In the genomic region with DNA sequence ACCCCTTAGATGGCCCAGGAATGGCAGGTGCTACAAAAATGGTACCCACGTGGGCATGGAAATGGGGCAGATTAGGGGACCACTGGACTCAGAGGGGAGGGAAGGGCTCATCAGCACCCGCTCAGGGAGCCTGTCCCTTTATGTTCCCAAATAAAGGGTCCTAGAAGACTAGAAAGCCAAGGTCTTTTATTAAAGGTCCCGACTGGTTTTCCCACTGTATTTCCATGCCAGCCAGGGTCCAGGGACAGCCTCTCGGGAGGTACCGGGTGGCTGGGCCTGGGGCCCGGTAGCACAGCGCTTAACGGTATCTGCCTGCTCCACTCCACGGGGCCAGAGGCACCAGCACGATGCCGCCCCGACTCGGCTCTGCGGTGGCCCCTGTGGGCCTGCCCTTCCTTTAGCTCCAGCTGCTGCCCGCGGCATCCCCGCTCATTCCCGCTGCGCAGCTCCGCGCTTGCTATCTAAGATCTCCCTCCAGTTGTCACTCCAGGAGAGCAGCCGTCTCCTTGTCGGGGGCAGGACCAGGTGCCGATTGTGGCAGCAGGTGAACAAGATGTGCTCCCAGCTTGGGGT, we compare ENCODE assay signal across 2 cellular contexts.
TF ChIP-seq lines count a peak whose summit lies in the region.

No MANE protein-coding gene starts in this region.

TF ChIP-seq in HEK293, 187 proteins besides CTCF, POLR2A, EP300 and RAD21:
- TF ChIP-seq MEIS1 (CRISPR knock-in tag; IDR thresholded peaks at IDR 0.05; ENCODE audit: borderline replicate concordance) = no peak
- no peak for TF ChIP-seq ZNF747 (tag by site-specific recombination; IDR thresholded peaks at IDR 0.05)
- peak; percentile 93 for TF ChIP-seq ZNF2 (tag by site-specific recombination; IDR thresholded peaks at IDR 0.05)
- TF ChIP-seq, protein P1, sequence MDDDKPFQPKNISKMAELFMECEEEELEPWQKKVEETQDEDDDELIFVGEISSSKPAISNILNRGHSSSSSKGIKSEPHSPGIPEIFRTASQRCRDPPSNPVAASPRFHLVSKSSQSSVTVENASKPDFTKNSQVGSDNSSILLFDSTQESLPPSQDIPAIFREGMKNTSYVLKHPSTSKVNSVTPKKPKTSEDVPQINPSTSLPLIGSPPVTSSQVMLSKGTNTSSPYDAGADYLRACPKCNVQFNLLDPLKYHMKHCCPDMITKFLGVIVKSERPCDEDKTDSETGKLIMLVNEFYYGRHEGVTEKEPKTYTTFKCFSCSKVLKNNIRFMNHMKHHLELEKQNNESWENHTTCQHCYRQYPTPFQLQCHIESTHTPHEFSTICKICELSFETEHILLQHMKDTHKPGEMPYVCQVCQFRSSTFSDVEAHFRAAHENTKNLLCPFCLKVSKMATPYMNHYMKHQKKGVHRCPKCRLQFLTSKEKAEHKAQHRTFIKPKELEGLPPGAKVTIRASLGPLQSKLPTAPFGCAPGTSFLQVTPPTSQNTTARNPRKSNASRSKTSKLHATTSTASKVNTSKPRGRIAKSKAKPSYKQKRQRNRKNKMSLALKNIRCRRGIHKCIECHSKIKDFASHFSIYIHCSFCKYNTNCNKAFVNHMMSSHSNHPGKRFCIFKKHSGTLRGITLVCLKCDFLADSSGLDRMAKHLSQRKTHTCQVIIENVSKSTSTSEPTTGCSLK (tag by site-specific recombination; IDR thresholded peaks at IDR 0.05) = no peak

TF ChIP-seq in K562, 482 proteins besides CTCF, POLR2A, EP300 and RAD21 (continues in another document):
- TF ChIP-seq FOXJ3 (CRISPR knock-in tag; IDR thresholded peaks at IDR 0.05) (no peak), RBM15 (IDR thresholded peaks at IDR 0.05; ENCODE audit: insufficient read depth, low read length) (no peak), CCNT2 (IDR thresholded peaks at IDR 0.05; ENCODE audit: borderline replicate concordance, extremely low read depth, insufficient read length, low read depth, low read length) (no peak), ZNF830 (CRISPR knock-in tag; IDR thresholded peaks at IDR 0.05) (no peak), NFE2L1 (tag; IDR thresholded peaks at IDR 0.05; ENCODE audit: borderline replicate concordance, low read depth) (no peak), LARP7 (IDR thresholded peaks at IDR 0.05) (no peak), ZNF717 (CRISPR knock-in tag; IDR thresholded peaks at IDR 0.05) (no peak), SMAD1 (IDR thresholded peaks at IDR 0.05; ENCODE audit: low read depth, low read length, partially characterized antibody) (no peak), ZNF274 (IDR thresholded peaks at IDR 0.05; ENCODE audit: borderline replicate concordance, low read depth, low read length) (no peak), NBN (IDR thresholded peaks at IDR 0.05; ENCODE audit: low read depth) (no peak), COPS2 (conservative IDR thresholded peaks at IDR 0.05) (no peak), GTF2A2 (tag; IDR thresholded peaks at IDR 0.05) (no peak), XRCC5 (IDR thresholded peaks at IDR 0.05; ENCODE audit: low read depth, low read length) (0 out of 2 replicates have a peak, but pooled peaks have one; percentile 11), RBFOX2 (IDR thresholded peaks at IDR 0.05; ENCODE audit: low read depth, low read length) (peak; percentile 61), SRSF7 (optimal IDR thresholded peaks at IDR 0.05; ENCODE audit: low read depth, low read length) (no peak), ZBTB1 (CRISPR knock-in tag; IDR thresholded peaks at IDR 0.05; ENCODE audit: borderline replicate concordance, low read depth) (no peak), CBX1 (IDR thresholded peaks at IDR 0.05; ENCODE audit: low read depth) (no peak), SUPT5H (IDR thresholded peaks at IDR 0.05) (0 out of 2 replicates have a peak, but pooled peaks have one; percentile 5), ZNF134 (CRISPR knock-in tag; conservative IDR thresholded peaks at IDR 0.05) (no peak), ZNF76 (CRISPR knock-in tag; IDR thresholded peaks at IDR 0.05; ENCODE audit: borderline replicate concordance) (no peak), MTF1 (CRISPR knock-in tag; IDR thresholded peaks at IDR 0.05; ENCODE audit: borderline replicate concordance) (no peak), EHMT2 (IDR thresholded peaks at IDR 0.05) (no peak), ZNF764 (CRISPR knock-in tag; IDR thresholded peaks at IDR 0.05; ENCODE audit: low read depth) (no peak), MEIS2 (IDR thresholded peaks at IDR 0.05; ENCODE audit: partially characterized antibody) (no peak), SIRT6 (IDR thresholded peaks at IDR 0.05; ENCODE audit: low read depth, low read length) (no peak), HNRNPH1 (optimal IDR thresholded peaks at IDR 0.05; ENCODE audit: low read depth, low read length) (no peak), POLR2G (IDR thresholded peaks at IDR 0.05; ENCODE audit: low read depth, low read length) (peak; percentile 70; the same call in 1 of the 2 replicates), ARID2 (IDR thresholded peaks at IDR 0.05) (no peak), HCFC1 (IDR thresholded peaks at IDR 0.05; ENCODE audit: low read depth, low read length) (no peak), HEY1 (CRISPR knock-in tag; IDR thresholded peaks at IDR 0.05; ENCODE audit: borderline replicate concordance) (no peak), NRF1 (conservative IDR thresholded peaks at IDR 0.05 in 1 of 2, IDR thresholded peaks at IDR 0.05 in 1 of 2) (peak; percentile 41 to 59), MAFG (tag; conservative IDR thresholded peaks at IDR 0.05) (no peak), FOXK2 (conservative IDR thresholded peaks at IDR 0.05 in 1 of 2, IDR thresholded peaks at IDR 0.05 in 1 of 2; ENCODE audit: low read depth in 2 of 2) (no peak), RFX1 (IDR thresholded peaks at IDR 0.05) (no peak), HNRNPUL1 (IDR thresholded peaks at IDR 0.05; ENCODE audit: low read length) (no peak)
- TF ChIP-seq, protein P2, sequence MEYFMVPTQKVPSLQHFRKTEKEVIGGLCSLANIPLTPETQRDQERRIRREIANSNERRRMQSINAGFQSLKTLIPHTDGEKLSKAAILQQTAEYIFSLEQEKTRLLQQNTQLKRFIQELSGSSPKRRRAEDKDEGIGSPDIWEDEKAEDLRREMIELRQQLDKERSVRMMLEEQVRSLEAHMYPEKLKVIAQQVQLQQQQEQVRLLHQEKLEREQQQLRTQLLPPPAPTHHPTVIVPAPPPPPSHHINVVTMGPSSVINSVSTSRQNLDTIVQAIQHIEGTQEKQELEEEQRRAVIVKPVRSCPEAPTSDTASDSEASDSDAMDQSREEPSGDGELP (CRISPR knock-in tag; IDR thresholded peaks at IDR 0.05; ENCODE audit: borderline replicate concordance) = peak; percentile 45; the same call in 1 of the 2 replicates
- TF ChIP-seq, protein P3, sequence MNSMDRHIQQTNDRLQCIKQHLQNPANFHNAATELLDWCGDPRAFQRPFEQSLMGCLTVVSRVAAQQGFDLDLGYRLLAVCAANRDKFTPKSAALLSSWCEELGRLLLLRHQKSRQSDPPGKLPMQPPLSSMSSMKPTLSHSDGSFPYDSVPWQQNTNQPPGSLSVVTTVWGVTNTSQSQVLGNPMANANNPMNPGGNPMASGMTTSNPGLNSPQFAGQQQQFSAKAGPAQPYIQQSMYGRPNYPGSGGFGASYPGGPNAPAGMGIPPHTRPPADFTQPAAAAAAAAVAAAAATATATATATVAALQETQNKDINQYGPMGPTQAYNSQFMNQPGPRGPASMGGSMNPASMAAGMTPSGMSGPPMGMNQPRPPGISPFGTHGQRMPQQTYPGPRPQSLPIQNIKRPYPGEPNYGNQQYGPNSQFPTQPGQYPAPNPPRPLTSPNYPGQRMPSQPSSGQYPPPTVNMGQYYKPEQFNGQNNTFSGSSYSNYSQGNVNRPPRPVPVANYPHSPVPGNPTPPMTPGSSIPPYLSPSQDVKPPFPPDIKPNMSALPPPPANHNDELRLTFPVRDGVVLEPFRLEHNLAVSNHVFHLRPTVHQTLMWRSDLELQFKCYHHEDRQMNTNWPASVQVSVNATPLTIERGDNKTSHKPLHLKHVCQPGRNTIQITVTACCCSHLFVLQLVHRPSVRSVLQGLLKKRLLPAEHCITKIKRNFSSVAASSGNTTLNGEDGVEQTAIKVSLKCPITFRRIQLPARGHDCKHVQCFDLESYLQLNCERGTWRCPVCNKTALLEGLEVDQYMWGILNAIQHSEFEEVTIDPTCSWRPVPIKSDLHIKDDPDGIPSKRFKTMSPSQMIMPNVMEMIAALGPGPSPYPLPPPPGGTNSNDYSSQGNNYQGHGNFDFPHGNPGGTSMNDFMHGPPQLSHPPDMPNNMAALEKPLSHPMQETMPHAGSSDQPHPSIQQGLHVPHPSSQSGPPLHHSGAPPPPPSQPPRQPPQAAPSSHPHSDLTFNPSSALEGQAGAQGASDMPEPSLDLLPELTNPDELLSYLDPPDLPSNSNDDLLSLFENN (IDR thresholded peaks at IDR 0.05; ENCODE audit: low read depth in 2 of 2, low read length in 2 of 2) = no peak
- TF ChIP-seq, protein P4, sequence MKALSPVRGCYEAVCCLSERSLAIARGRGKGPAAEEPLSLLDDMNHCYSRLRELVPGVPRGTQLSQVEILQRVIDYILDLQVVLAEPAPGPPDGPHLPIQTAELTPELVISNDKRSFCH (CRISPR knock-in tag; IDR thresholded peaks at IDR 0.05) = no peak
- TF ChIP-seq, protein P4 (tag; IDR thresholded peaks at IDR 0.05) = 0 out of 2 replicates have a peak, but pooled peaks have one; percentile 18
- TF ChIP-seq, protein P5, sequence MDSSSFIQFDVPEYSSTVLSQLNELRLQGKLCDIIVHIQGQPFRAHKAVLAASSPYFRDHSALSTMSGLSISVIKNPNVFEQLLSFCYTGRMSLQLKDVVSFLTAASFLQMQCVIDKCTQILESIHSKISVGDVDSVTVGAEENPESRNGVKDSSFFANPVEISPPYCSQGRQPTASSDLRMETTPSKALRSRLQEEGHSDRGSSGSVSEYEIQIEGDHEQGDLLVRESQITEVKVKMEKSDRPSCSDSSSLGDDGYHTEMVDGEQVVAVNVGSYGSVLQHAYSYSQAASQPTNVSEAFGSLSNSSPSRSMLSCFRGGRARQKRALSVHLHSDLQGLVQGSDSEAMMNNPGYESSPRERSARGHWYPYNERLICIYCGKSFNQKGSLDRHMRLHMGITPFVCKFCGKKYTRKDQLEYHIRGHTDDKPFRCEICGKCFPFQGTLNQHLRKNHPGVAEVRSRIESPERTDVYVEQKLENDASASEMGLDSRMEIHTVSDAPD (CRISPR knock-in tag; IDR thresholded peaks at IDR 0.05) = no peak
- TF ChIP-seq, protein P6, sequence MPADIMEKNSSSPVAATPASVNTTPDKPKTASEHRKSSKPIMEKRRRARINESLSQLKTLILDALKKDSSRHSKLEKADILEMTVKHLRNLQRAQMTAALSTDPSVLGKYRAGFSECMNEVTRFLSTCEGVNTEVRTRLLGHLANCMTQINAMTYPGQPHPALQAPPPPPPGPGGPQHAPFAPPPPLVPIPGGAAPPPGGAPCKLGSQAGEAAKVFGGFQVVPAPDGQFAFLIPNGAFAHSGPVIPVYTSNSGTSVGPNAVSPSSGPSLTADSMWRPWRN (IDR thresholded peaks at IDR 0.05; ENCODE audit: low read depth) = no peak
- TF ChIP-seq, protein P7, sequence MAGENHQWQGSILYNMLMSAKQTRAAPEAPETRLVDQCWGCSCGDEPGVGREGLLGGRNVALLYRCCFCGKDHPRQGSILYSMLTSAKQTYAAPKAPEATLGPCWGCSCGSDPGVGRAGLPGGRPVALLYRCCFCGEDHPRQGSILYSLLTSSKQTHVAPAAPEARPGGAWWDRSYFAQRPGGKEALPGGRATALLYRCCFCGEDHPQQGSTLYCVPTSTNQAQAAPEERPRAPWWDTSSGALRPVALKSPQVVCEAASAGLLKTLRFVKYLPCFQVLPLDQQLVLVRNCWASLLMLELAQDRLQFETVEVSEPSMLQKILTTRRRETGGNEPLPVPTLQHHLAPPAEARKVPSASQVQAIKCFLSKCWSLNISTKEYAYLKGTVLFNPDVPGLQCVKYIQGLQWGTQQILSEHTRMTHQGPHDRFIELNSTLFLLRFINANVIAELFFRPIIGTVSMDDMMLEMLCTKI (IDR thresholded peaks at IDR 0.05; ENCODE audit: partially characterized antibody) = no peak
- TF ChIP-seq, protein P8, sequence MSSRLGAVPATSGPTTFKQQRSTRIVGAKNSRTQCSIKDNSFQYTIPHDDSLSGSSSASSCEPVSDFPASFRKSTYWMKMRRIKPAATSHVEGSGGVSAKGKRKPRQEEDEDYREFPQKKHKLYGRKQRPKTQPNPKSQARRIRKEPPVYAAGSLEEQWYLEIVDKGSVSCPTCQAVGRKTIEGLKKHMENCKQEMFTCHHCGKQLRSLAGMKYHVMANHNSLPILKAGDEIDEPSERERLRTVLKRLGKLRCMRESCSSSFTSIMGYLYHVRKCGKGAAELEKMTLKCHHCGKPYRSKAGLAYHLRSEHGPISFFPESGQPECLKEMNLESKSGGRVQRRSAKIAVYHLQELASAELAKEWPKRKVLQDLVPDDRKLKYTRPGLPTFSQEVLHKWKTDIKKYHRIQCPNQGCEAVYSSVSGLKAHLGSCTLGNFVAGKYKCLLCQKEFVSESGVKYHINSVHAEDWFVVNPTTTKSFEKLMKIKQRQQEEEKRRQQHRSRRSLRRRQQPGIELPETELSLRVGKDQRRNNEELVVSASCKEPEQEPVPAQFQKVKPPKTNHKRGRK (tag; IDR thresholded peaks at IDR 0.05) = no peak
- TF ChIP-seq, protein P9, sequence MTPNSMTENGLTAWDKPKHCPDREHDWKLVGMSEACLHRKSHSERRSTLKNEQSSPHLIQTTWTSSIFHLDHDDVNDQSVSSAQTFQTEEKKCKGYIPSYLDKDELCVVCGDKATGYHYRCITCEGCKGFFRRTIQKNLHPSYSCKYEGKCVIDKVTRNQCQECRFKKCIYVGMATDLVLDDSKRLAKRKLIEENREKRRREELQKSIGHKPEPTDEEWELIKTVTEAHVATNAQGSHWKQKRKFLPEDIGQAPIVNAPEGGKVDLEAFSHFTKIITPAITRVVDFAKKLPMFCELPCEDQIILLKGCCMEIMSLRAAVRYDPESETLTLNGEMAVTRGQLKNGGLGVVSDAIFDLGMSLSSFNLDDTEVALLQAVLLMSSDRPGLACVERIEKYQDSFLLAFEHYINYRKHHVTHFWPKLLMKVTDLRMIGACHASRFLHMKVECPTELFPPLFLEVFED (CRISPR knock-in tag; conservative IDR thresholded peaks at IDR 0.05) = no peak
- TF ChIP-seq, protein P10, sequence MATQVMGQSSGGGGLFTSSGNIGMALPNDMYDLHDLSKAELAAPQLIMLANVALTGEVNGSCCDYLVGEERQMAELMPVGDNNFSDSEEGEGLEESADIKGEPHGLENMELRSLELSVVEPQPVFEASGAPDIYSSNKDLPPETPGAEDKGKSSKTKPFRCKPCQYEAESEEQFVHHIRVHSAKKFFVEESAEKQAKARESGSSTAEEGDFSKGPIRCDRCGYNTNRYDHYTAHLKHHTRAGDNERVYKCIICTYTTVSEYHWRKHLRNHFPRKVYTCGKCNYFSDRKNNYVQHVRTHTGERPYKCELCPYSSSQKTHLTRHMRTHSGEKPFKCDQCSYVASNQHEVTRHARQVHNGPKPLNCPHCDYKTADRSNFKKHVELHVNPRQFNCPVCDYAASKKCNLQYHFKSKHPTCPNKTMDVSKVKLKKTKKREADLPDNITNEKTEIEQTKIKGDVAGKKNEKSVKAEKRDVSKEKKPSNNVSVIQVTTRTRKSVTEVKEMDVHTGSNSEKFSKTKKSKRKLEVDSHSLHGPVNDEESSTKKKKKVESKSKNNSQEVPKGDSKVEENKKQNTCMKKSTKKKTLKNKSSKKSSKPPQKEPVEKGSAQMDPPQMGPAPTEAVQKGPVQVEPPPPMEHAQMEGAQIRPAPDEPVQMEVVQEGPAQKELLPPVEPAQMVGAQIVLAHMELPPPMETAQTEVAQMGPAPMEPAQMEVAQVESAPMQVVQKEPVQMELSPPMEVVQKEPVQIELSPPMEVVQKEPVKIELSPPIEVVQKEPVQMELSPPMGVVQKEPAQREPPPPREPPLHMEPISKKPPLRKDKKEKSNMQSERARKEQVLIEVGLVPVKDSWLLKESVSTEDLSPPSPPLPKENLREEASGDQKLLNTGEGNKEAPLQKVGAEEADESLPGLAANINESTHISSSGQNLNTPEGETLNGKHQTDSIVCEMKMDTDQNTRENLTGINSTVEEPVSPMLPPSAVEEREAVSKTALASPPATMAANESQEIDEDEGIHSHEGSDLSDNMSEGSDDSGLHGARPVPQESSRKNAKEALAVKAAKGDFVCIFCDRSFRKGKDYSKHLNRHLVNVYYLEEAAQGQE (CRISPR knock-in tag; IDR thresholded peaks at IDR 0.05; ENCODE audit: low read depth) = no peak
